ENCODE assay signal across 30 cellular contexts in the genomic region with DNA sequence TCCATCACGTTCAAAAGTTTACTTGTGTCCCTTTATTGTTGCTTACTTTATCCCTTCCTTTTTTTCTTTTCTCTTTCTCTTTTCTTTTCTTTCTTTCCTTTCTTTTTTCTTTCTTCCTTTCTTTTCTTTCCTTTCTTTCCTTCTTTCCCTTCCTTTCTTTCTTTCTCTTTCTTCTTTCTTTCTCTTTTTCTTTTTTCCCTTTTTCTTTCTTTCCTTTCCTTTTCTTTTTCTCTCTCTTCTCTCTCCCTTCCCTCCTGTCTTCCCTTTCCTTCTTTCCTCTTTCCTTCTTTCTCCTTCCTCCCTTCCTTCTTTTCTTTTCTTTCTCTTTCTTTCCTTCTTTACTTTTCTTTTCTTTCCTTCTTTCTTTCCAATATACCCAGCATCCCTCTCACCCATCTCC.
"Had no signal": no experiment of that assay in that cellular context is flagged by ENCODE, and none has a peak within 500 bp of the region (broad histone marks: within the 10 kb centered on the region; RNA-seq: fewer than 3 reads in every experiment).

No MANE protein-coding gene starts in this region.

- H3K9me3 ChIP-seq: left lung, lower lobe of right lung, neutrophil, right atrium auricular region, right lobe of liver, stomach, testis, thyroid gland, transverse colon, upper lobe of left lung, vagina had no signal

- DNase-seq: immature natural killer cell; kidney; left colon; left lung; lower lobe of right lung; mammary epithelial cell; mesendoderm; naive B cell; natural killer cell; nephron progenitor cell; occipital lobe; right lobe of liver; stimulated activated CD4-positive, alpha-beta T cell treated with anti-CD3 and anti-CD28 coated beads, Interleukin-1b, Interleukin-23, amount 100 ng/mL, for 48 hours; stimulated activated CD4-positive, alpha-beta T cell treated with anti-CD3 and anti-CD28 coated beads, Interleukin-2, amount 100 ng/mL, for 48 hours; stimulated activated CD4-positive, alpha-beta T cell treated with anti-CD3 and anti-CD28 coated beads, Interleukin-4, amount 100 ng/mL, for 4 hours; stimulated activated CD8-positive, alpha-beta memory T cell treated with anti-CD3 and anti-CD28 coated beads, Interleukin-4, amount 100 ng/mL, for 48 hours; stimulated activated naive CD8-positive, alpha-beta T cell treated with anti-CD3 and anti-CD28 coated beads, Interleukin-15, Interleukin-2, amounts not matched to agents 100 U/mL and 50 U/mL, for 24 hours; stomach; testis; thyroid gland; transverse colon; upper lobe of left lung had no signal

- H3K36me3 Mint-ChIP-seq: mesothelial cell of epicardium, naive B cell, natural killer cell, neural progenitor cell had no signal

- H3K4me3 ChIP-seq: left lung, lower lobe of right lung, neural progenitor cell, right atrium auricular region, right lobe of liver, smooth muscle cell, stomach, testis, thyroid gland, transverse colon, upper lobe of left lung, vagina had no signal

- ATAC-seq: left colon; left lung; lower lobe of right lung; natural killer cell; right lobe of liver; stimulated activated memory B cell treated with anti-CD40 and anti-IgM and Interleukin-4, amounts not matched to agents 10 μg/mL and 1 μg/mL and 100 μg/mL, for 72 hours; stimulated activated naive CD8-positive, alpha-beta T cell treated with anti-CD3 and anti-CD28 coated beads, Interleukin-15, Interleukin-2, amounts not matched to agents 100 U/mL and 50 U/mL, for 24 hours had no signal

- H3K27me3 ChIP-seq: left lung, neural progenitor cell, neutrophil, right atrium auricular region, right lobe of liver, stomach, testis, thyroid gland, transverse colon, upper lobe of left lung, vagina had no signal

- H3K27me3 Mint-ChIP-seq: naive B cell; progenitor cell of endocrine pancreas; stimulated activated memory B cell treated with anti-CD40 and anti-IgM and Interleukin-4, amounts not matched to agents 10 μg/mL and 1 μg/mL and 100 μg/mL, for 72 hours had no signal

- H3K4me3 Mint-ChIP-seq: immature natural killer cell; mesothelial cell of epicardium; naive B cell; natural killer cell; nephron progenitor cell; neural progenitor cell; stimulated activated memory B cell treated with anti-CD40 and anti-IgM and Interleukin-4, amounts not matched to agents 10 μg/mL and 1 μg/mL and 100 μg/mL, for 72 hours had no signal

- H3K9me3 Mint-ChIP-seq: immature natural killer cell, mesothelial cell of epicardium, naive B cell, natural killer cell, nephron progenitor cell, neural progenitor cell had no signal

- H3K36me3 ChIP-seq: left lung, lower lobe of right lung, neural progenitor cell, neutrophil, right atrium auricular region, right lobe of liver, stomach, thyroid gland, transverse colon, upper lobe of left lung, vagina had no signal

- H3K4me1 ChIP-seq: left lung, lower lobe of right lung, neural progenitor cell, right atrium auricular region, right lobe of liver, stomach, testis, thyroid gland, transverse colon, upper lobe of left lung, vagina had no signal

- H3K27ac Mint-ChIP-seq: immature natural killer cell; mesothelial cell of epicardium; nephron progenitor cell; neural progenitor cell; progenitor cell of endocrine pancreas; stimulated activated memory B cell treated with anti-CD40 and anti-IgM and Interleukin-4, amounts not matched to agents 10 μg/mL and 1 μg/mL and 100 μg/mL, for 72 hours had no signal

- H3K4me1 Mint-ChIP-seq: immature natural killer cell; mesothelial cell of epicardium; naive B cell; nephron progenitor cell; neural progenitor cell; stimulated activated memory B cell treated with anti-CD40 and anti-IgM and Interleukin-4, amounts not matched to agents 10 μg/mL and 1 μg/mL and 100 μg/mL, for 72 hours had no signal

- H3K27ac ChIP-seq: left lung, lower lobe of right lung, neural progenitor cell, neutrophil, right atrium auricular region, right lobe of liver, stomach, testis, thyroid gland, transverse colon, upper lobe of left lung, vagina had no signal
